ENCODE assay signal across 8 cellular contexts in genomic region chr10:71999360-72000072, GRCh38. TPM values are rescaled to one million over a fixed set of nuclear protein-coding genes. Genes with fewer than 3 reads are reported as not detected.
DNase-seq lines count a peak whose midpoint lies in the region; FAIRE-seq and TF ChIP-seq lines count a peak whose summit lies in the region.

No MANE protein-coding gene starts in this region.

- no peaks in the 10 kb centered on the region for H3K27me3 Mint-ChIP-seq in brain
- H3K27me3 Mint-ChIP-seq in immature natural killer cell (ENCODE audit: low read depth in 3 of 3) = peaks cover 0 to 3% (median 2%) of the 10 kb centered on the region in 3 donors
- H3K27me3 Mint-ChIP-seq in activated CD4-positive, alpha-beta memory T cell treated with anti-CD3 and anti-CD28 coated beads, Interleukin-2, amount 10 ng/mL, durations not matched to agents 7 days and 5 days = peaks cover 4% of the 10 kb centered on the region

- no peak overlapping the region for H3K4me3 ChIP-seq in skeletal muscle tissue (ENCODE audit: low read length in 3 of 3)

- no peaks in the 10 kb centered on the region for H3K27me3 ChIP-seq in skeletal muscle tissue (ENCODE audit: control insufficient read depth in 3 of 3, insufficient read depth in 3 of 3, low read length in 3 of 3)

- H3K4me3 Mint-ChIP-seq in brain (peak overlapping the region; percentile 16 to 80 (median 72)), immature natural killer cell (no peak overlapping the region)
- no peak overlapping the region for H3K4me3 Mint-ChIP-seq in activated CD4-positive, alpha-beta memory T cell treated with anti-CD3 and anti-CD28 coated beads, Interleukin-2, amount 10 ng/mL, durations not matched to agents 7 days and 5 days

- H3K9me3 Mint-ChIP-seq in brain (no peaks in the 10 kb centered on the region), immature natural killer cell (no peaks in the 10 kb centered on the region)
- no peaks in the 10 kb centered on the region for H3K9me3 Mint-ChIP-seq in activated CD4-positive, alpha-beta memory T cell treated with anti-CD3 and anti-CD28 coated beads, Interleukin-2, amount 10 ng/mL, durations not matched to agents 7 days and 5 days

- peak overlapping the region in 2 of 3 donors; percentile 50 to 54 for H3K9ac ChIP-seq in skeletal muscle tissue (ENCODE audit: low read depth in 1 of 3, low read length in 3 of 3)

- POLR2A ChIA-PET in activated CD4-positive, alpha-beta memory T cell treated with anti-CD3 and anti-CD28 coated beads, Interleukin-2, amount 10 ng/mL, durations not matched to agents 7 days and 5 days (lab: Charles Lee) = no interaction called here

- in situ Hi-C loops in GM13976 (cut with MboI; ENCODE audit: low sequenced_read_pairs, unreplicated experiment) = no loop called here

- H3K27ac Mint-ChIP-seq in brain = peak overlapping the region; percentile 88 to 99 (median 97)
- H3K27ac Mint-ChIP-seq in immature natural killer cell = no peak overlapping the region
- H3K27ac Mint-ChIP-seq in activated CD4-positive, alpha-beta memory T cell treated with anti-CD3 and anti-CD28 coated beads, Interleukin-2, amount 10 ng/mL, durations not matched to agents 7 days and 5 days = no peak overlapping the region

- H3K36me3 ChIP-seq in skeletal muscle tissue (ENCODE audit: control insufficient read depth in 3 of 3, insufficient read depth in 3 of 3, low read length in 3 of 3) = no peaks in the 10 kb centered on the region

- H3K4me1 Mint-ChIP-seq in brain (peaks cover 77% of the 10 kb centered on the region), immature natural killer cell (peaks cover 2 to 7% of the 10 kb centered on the region in 2 donors)
- H3K4me1 Mint-ChIP-seq in activated CD4-positive, alpha-beta memory T cell treated with anti-CD3 and anti-CD28 coated beads, Interleukin-2, amount 10 ng/mL, durations not matched to agents 7 days and 5 days = no peaks in the 10 kb centered on the region

- H3K36me3 Mint-ChIP-seq in brain (no peaks in the 10 kb centered on the region), immature natural killer cell (no peaks in the 10 kb centered on the region)
- no peaks in the 10 kb centered on the region for H3K36me3 Mint-ChIP-seq in activated CD4-positive, alpha-beta memory T cell treated with anti-CD3 and anti-CD28 coated beads, Interleukin-2, amount 10 ng/mL, durations not matched to agents 7 days and 5 days (ENCODE audit: low read depth)

- H3K4me1 ChIP-seq in skeletal muscle tissue (ENCODE audit: control insufficient read depth in 3 of 3, insufficient read depth in 3 of 3, low read length in 3 of 3) = peaks cover 51 to 57% (median 56%) of the 10 kb centered on the region in 3 donors

- DNase-seq in GM18507 (ENCODE audit: extremely low spot score, insufficient read length, low read depth) = peak; percentile 22
- DNase-seq in immature natural killer cell = peak in 2 of 3 donors; percentile 13 to 24
- DNase-seq in HUDEP-2 (lab: John Stamatoyannopoulos, UW; ENCODE audit: unreplicated experiment in 76 of 76) = no peak
- no peak for DNase-seq in mesenteric fat pad (ENCODE audit: low spot score)
- DNase-seq in GM13976 (ENCODE audit: low spot score) = no peak
- no peak for DNase-seq in activated CD4-positive, alpha-beta memory T cell treated with anti-CD3 and anti-CD28 coated beads, Interleukin-2, amount 10 ng/mL, durations not matched to agents 7 days and 5 days

- no peaks in the 10 kb centered on the region for H3K9me3 ChIP-seq in skeletal muscle tissue (ENCODE audit: control insufficient read depth in 3 of 3, low read length in 3 of 3)

- CTCF ChIA-PET in activated CD4-positive, alpha-beta memory T cell treated with anti-CD3 and anti-CD28 coated beads, Interleukin-2, amount 10 ng/mL, durations not matched to agents 7 days and 5 days (lab: Charles Lee) = no interaction called here

- TF ChIP-seq CTCF in brain (conservative IDR thresholded peaks at IDR 0.05) (no peak), GM13976 (IDR thresholded peaks at IDR 0.05; ENCODE audit: borderline replicate concordance, control extremely low read depth, extremely low read depth, insufficient read depth, missing control alignments) (no peak)

- FAIRE-seq in GM18507 (lab: Jason Lieb, UNC) = peak; percentile 31

- peak overlapping the region; percentile 79 for H3K27ac ChIP-seq in skeletal muscle tissue (ENCODE audit: low read depth, low read length)

RNA-seq across cellular contexts. Expression of gene CHST3, which starts 35.3 kb away (rescaled TPM):
- polyA plus RNA-seq in brain (ENCODE audit: insufficient read depth, low read depth, low replicate concordance) = 11.4 TPM
- polyA plus RNA-seq in immature natural killer cell = not detected
- total RNA-seq in skeletal muscle tissue = 15.7 TPM
- total RNA-seq in mesenteric fat pad = 80.3 TPM
- under 1 TPM; 0.03 to 0.05 TPM for total RNA-seq in activated CD4-positive, alpha-beta memory T cell treated with anti-CD3 and anti-CD28 coated beads, Interleukin-2, amount 10 ng/mL, durations not matched to agents 7 days and 5 days

Comparison
In these comparisons a context has a peak if more than half of its experiments do, and no peak if none do; other contexts are left out.
1. DNase-seq: peak in GM18507 (single experiment) and immature natural killer cell (2 of 3); none in HUDEP-2 (0 of 76), mesenteric fat pad (single experiment), GM13976 (single experiment) and activated CD4-positive, alpha-beta memory T cell treated with anti-CD3 and anti-CD28 coated beads, Interleukin-2, amount 10 ng/mL, durations not matched to agents 7 days and 5 days (single experiment).
2. H3K27ac Mint-ChIP-seq: peak in brain (5 of 5); none in immature natural killer cell (0 of 6) and activated CD4-positive, alpha-beta memory T cell treated with anti-CD3 and anti-CD28 coated beads, Interleukin-2, amount 10 ng/mL, durations not matched to agents 7 days and 5 days (single experiment).
3. H3K4me3 Mint-ChIP-seq: peak in brain (5 of 5); none in immature natural killer cell (0 of 5) and activated CD4-positive, alpha-beta memory T cell treated with anti-CD3 and anti-CD28 coated beads, Interleukin-2, amount 10 ng/mL, durations not matched to agents 7 days and 5 days (single experiment).
4. RNA of gene CHST3, which starts 35.3 kb away (total RNA-seq): 80.3 TPM in mesenteric fat pad (single experiment) and 15.7 TPM in skeletal muscle tissue (single experiment); 0.03 to 0.05 TPM in activated CD4-positive, alpha-beta memory T cell treated with anti-CD3 and anti-CD28 coated beads, Interleukin-2, amount 10 ng/mL, durations not matched to agents 7 days and 5 days; every median in the first group is over 10 times any median in the second.